Comparison of ENCODE assay signal across 8 cellular contexts in genomic region chr17:38749222-38750043, GRCh38. TPM values are rescaled to one million over a fixed set of nuclear protein-coding genes. Genes with fewer than 3 reads are reported as not detected.
A peak's percentile ranks its signal among the peaks of the same experiment; 100 is the strongest.
DNase-seq lines count a peak whose midpoint lies in the region; ATAC-seq and TF ChIP-seq lines count a peak whose summit lies in the region.

No MANE protein-coding gene starts in this region.

- peak overlapping the region; percentile 88 for H3K4me2 ChIP-seq in PC-3 (ENCODE audit: low read length)

- TSS peak; percentile 88 for BruUV-seq in PC-3 (replicated peaks; lab: Mats Ljungman, UMichigan)

- H3K9me3 ChIP-seq in PC-3 (ENCODE audit: low read length) = no peaks in the 10 kb centered on the region

- intact Hi-C loops in PC-3 (cut with micrococcal nuclease) = no loop called here

- H3K4me1 Mint-ChIP-seq in stimulated activated naive CD8-positive, alpha-beta T cell treated with anti-CD3 and anti-CD28 coated beads, Interleukin-15, amount 100 ng/mL, for 72 hours = peaks cover 62% of the 10 kb centered on the region

- H3K9ac ChIP-seq in PC-3 (ENCODE audit: low read length) = peak overlapping the region; percentile 62

- peak overlapping the region; percentile 97 for H3K27ac ChIP-seq in C4-2B
- peak overlapping the region; percentile 17; the same call in 1 of the 2 replicates for H3K27ac ChIP-seq in PC-3 (ENCODE audit: low read length)

- H3K4me1 ChIP-seq in PC-3 (ENCODE audit: insufficient read depth, low read length) = peaks cover 24% of the 10 kb centered on the region

- H3K4me3 ChIP-seq in H7 (ENCODE audit: insufficient read depth, low read depth, low read length) (peak overlapping the region; percentile 99), PC-3 (ENCODE audit: low read length) (peak overlapping the region; percentile 94)

- H3K79me2 ChIP-seq in PC-3 (ENCODE audit: low read length) = peaks cover 68% of the 10 kb centered on the region

- peaks cover 67% of the 10 kb centered on the region for H3K27me3 Mint-ChIP-seq in stimulated activated naive CD8-positive, alpha-beta T cell treated with anti-CD3 and anti-CD28 coated beads, Interleukin-15, amount 100 ng/mL, for 72 hours

- peak; percentile 14 for ATAC-seq in PC-3
- ATAC-seq in stimulated activated naive CD8-positive, alpha-beta T cell treated with anti-CD3 and anti-CD28 coated beads, Interleukin-15, amount 100 ng/mL, for 72 hours = no peak
- no peak for ATAC-seq in GM21825 (IDR thresholded peaks at IDR 0.05; ENCODE audit: unreplicated experiment)

- H3K27me3 ChIP-seq in H7 (ENCODE audit: control insufficient read depth, insufficient read depth, low read length) = no peaks in the 10 kb centered on the region; the same call in 1 of the 2 replicates
- no peaks in the 10 kb centered on the region for H3K27me3 ChIP-seq in PC-3 (ENCODE audit: low read length)

- POLR2A ChIA-PET in PC-3 (lab: Charles Lee; ENCODE audit: unreplicated experiment) = interaction anchor here (0.6 kb wide), 1 partner anchor 48 kb away, joined by 16 read pairs; no protein-coding TSS in a partner anchor

- H4K20me1 ChIP-seq in PC-3 (ENCODE audit: low read length) = 0 out of 2 replicates have a peak, but pooled peaks cover 4% of the 10 kb centered on the region

- DNase-seq in H7 (peak; percentile 88), PC-3 (peak; percentile 73), cerebellar cortex (ENCODE audit: low spot score) (peak; percentile 89), kidney tubule cell (ENCODE audit: low spot score) (peak; percentile 89)
- DNase-seq in stimulated activated naive CD8-positive, alpha-beta T cell treated with anti-CD3 and anti-CD28 coated beads, Interleukin-15, amount 100 ng/mL, for 72 hours = no peak
- DNase-seq in activated CD8-positive, alpha-beta memory T cell treated with anti-CD3 and anti-CD28 coated beads for 24 hours = no peak

- TF ChIP-seq CTCF in C4-2B (conservative IDR thresholded peaks at IDR 0.05) (no peak; the same call in 1 of the 2 replicates), PC-3 (conservative IDR thresholded peaks at IDR 0.05; ENCODE audit: low read depth, low read length) (no peak)

- peaks cover 2% of the 10 kb centered on the region for H3K36me3 ChIP-seq in H7 (replicated peaks; ENCODE audit: control insufficient read depth, insufficient read depth, low read length)
- 0 out of 2 replicates have a peak, but pooled peaks cover 2% of the 10 kb centered on the region for H3K36me3 ChIP-seq in PC-3 (ENCODE audit: low read depth, low read length)

- no peaks in the 10 kb centered on the region for H3F3A ChIP-seq in PC-3 (ENCODE audit: low read length, unreplicated experiment)

- peak overlapping the region; percentile 90 to 94 for H3K4me3 Mint-ChIP-seq in stimulated activated naive CD8-positive, alpha-beta T cell treated with anti-CD3 and anti-CD28 coated beads, Interleukin-15, amount 100 ng/mL, for 72 hours

- CTCF ChIA-PET in PC-3 (lab: Charles Lee) = no interaction called here

- peak overlapping the region; percentile 56 for H2AFZ ChIP-seq in PC-3 (ENCODE audit: low read length)

- H3K9me2 ChIP-seq in PC-3 (replicated peaks; ENCODE audit: low read length) = no peaks in the 10 kb centered on the region

- no peak overlapping the region for H3K27ac Mint-ChIP-seq in stimulated activated naive CD8-positive, alpha-beta T cell treated with anti-CD3 and anti-CD28 coated beads, Interleukin-15, amount 100 ng/mL, for 72 hours

- no peaks in the 10 kb centered on the region for H3K9me3 Mint-ChIP-seq in stimulated activated naive CD8-positive, alpha-beta T cell treated with anti-CD3 and anti-CD28 coated beads, Interleukin-15, amount 100 ng/mL, for 72 hours

RNA-seq across cellular contexts. Expression of gene PCGF2, which starts 1.3 kb away (rescaled TPM):
- 19.3 and 27.0 TPM in 2 replicates for total RNA-seq in H7 (2014; rRNA removed; shearing (Covaris generic))
- total RNA-seq in PC-3 (2014; rRNA removed) = 14.1 and 15.8 TPM in 2 replicates

RNA-seq across cellular contexts. Expression of gene PSMB3, which starts 3.1 kb away (rescaled TPM):
- total RNA-seq in H7 (2014; rRNA removed; shearing (Covaris generic)) = 514 and 530 TPM in 2 replicates
- 366 and 441 TPM in 2 replicates for total RNA-seq in PC-3 (2014; rRNA removed)

RNA-seq across cellular contexts. Expression of gene CISD3, which starts 19.3 kb away (rescaled TPM):
- 2.9 TPM in 2 replicates for total RNA-seq in H7 (2014; rRNA removed; shearing (Covaris generic))
- total RNA-seq in PC-3 (2014; rRNA removed) = 13.7 and 14.1 TPM in 2 replicates

RNA-seq across cellular contexts. Expression of gene MLLT6, which starts 44.4 kb away (rescaled TPM):
- 17.8 and 22.1 TPM in 2 replicates for total RNA-seq in H7 (2014; rRNA removed; shearing (Covaris generic))
- 24.7 and 28.7 TPM in 2 replicates for total RNA-seq in PC-3 (2014; rRNA removed)

RNA-seq across cellular contexts. Expression of gene PIP4K2B, which starts 49.9 kb away (rescaled TPM):
- 48.5 and 51.7 TPM in 2 replicates for total RNA-seq in H7 (2014; rRNA removed; shearing (Covaris generic))
- 25.5 and 43.7 TPM in 2 replicates for total RNA-seq in PC-3 (2014; rRNA removed)

Comparison
In these comparisons a context has a peak if more than half of its experiments do, and no peak if none do; other contexts are left out.
1. DNase-seq: peak in H7 (single experiment), PC-3 (single experiment), cerebellar cortex (single experiment) and kidney tubule cell (single experiment); none in stimulated activated naive CD8-positive, alpha-beta T cell treated with anti-CD3 and anti-CD28 coated beads, Interleukin-15, amount 100 ng/mL, for 72 hours (0 of 2) and activated CD8-positive, alpha-beta memory T cell treated with anti-CD3 and anti-CD28 coated beads for 24 hours (single experiment).